Comparison of ENCODE assay signal across 20 cellular contexts in genomic region chr21:46063227-46063626, GRCh38. TPM values are rescaled to one million over a fixed set of nuclear protein-coding genes. Genes with fewer than 3 reads are reported as not detected.
DNase-seq lines count a peak whose midpoint lies in the region; ATAC-seq and TF ChIP-seq lines count a peak whose summit lies in the region.
"Had no signal": no experiment of that assay in that cellular context is flagged by ENCODE, and none has a peak within 500 bp of the region (broad histone marks: within the 10 kb centered on the region; RNA-seq: fewer than 3 reads in every experiment).

No MANE protein-coding gene starts in this region.

- H3K4me3 ChIP-seq in adipocyte (ENCODE audit: low read length): peak overlapping the region; percentile 3
- H3K4me3 ChIP-seq in mesenchymal stem cell (ENCODE audit: insufficient read depth in 1 of 2, low read depth in 1 of 2, low read length in 2 of 2): no peak overlapping the region
- H3K4me3 ChIP-seq in vagina: no peak overlapping the region
- H3K4me3 ChIP-seq: GM12878, lung, ovary had no signal

- H3K27ac ChIP-seq in mesenchymal stem cell (ENCODE audit: low read length, poor library complexity, severe bottlenecking) (no peak overlapping the region), vagina (peak overlapping the region; percentile 90)
- H3K27ac ChIP-seq: ovary, VCaP had no signal

- 73% methylated on average over 3 of the region's 4 CpGs for WGBS in mesenchymal stem cell

- H2BK120ac ChIP-seq in mesenchymal stem cell (ENCODE audit: low read depth, low read length): no peak overlapping the region

- peaks cover 8% of the 10 kb centered on the region for H3K9me3 Mint-ChIP-seq in activated T-cell treated with anti-CD3 and anti-CD28 coated beads, Interleukin-2, amount 50 U/mL, for 24 hours
- peaks cover 6 to 8% of the 10 kb centered on the region in 2 donors for H3K9me3 Mint-ChIP-seq in activated T-cell treated with anti-CD3 and anti-CD28 coated beads, Interleukin-2, amount 50 U/mL, for 72 hours

- no peak overlapping the region for H2AFZ ChIP-seq in mesenchymal stem cell (ENCODE audit: low read depth, low read length)

- no peak overlapping the region for H2AK5ac ChIP-seq in mesenchymal stem cell (ENCODE audit: low read length, severe bottlenecking)

- H3K27me3 ChIP-seq in adipocyte (replicated peaks; ENCODE audit: control insufficient read depth, insufficient read depth, low read length) (no peaks in the 10 kb centered on the region), mesenchymal stem cell (ENCODE audit: control insufficient read depth in 1 of 2, insufficient read depth in 1 of 2, low read length in 2 of 2) (no peaks in the 10 kb centered on the region), vagina (no peaks in the 10 kb centered on the region)
- H3K27me3 ChIP-seq: ovary had no signal

- peak overlapping the region; percentile 75 to 100 for H2BK12ac ChIP-seq in mesenchymal stem cell (ENCODE audit: low read length in 2 of 2)

- TF ChIP-seq CTCF in vagina (IDR thresholded peaks at IDR 0.05): no peak

- H3K9ac ChIP-seq in adipocyte (ENCODE audit: low read length): peak overlapping the region; percentile 77
- peak overlapping the region; percentile 71 for H3K9ac ChIP-seq in mesenchymal stem cell (ENCODE audit: low read length)

- TF ChIP-seq POLR2A in vagina (IDR thresholded peaks at IDR 0.05): no peak

- peak overlapping the region in 1 of 2 experiments; percentile 93 for H3K18ac ChIP-seq in mesenchymal stem cell (ENCODE audit: low read depth in 1 of 2, low read length in 2 of 2)

- H2BK15ac ChIP-seq in mesenchymal stem cell (ENCODE audit: low read depth, poor library complexity, severe bottlenecking): no peak overlapping the region

- intact Hi-C loops in vagina (cut with DNase I): no loop called here

- H3K27me3 Mint-ChIP-seq in activated T-cell treated with anti-CD3 and anti-CD28 coated beads, Interleukin-2, amount 50 U/mL, for 24 hours: peaks cover 64% of the 10 kb centered on the region
- H3K27me3 Mint-ChIP-seq in activated T-cell treated with anti-CD3 and anti-CD28 coated beads, Interleukin-2, amount 50 U/mL, for 72 hours (ENCODE audit: low read depth): peaks cover 48% of the 10 kb centered on the region

- no peak overlapping the region for H2BK5ac ChIP-seq in mesenchymal stem cell (ENCODE audit: low read depth, low read length, poor library complexity, severe bottlenecking)

- H3K36me3 ChIP-seq in adipocyte (ENCODE audit: control insufficient read depth, insufficient read depth, low read length, severe bottlenecking) (no peaks in the 10 kb centered on the region), mesenchymal stem cell (ENCODE audit: control insufficient read depth in 1 of 2, insufficient read depth in 2 of 2, low read depth in 1 of 2, low read length in 2 of 2) (peaks cover 0 to 6% of the 10 kb centered on the region in 2 experiments), vagina (no peaks in the 10 kb centered on the region)
- H3K36me3 ChIP-seq: ovary had no signal

- ATAC-seq in activated T-cell treated with anti-CD3 and anti-CD28 coated beads, Interleukin-2, amount 50 U/mL, for 72 hours (replicated peaks in 1 of 2): no peak
- ATAC-seq in stimulated activated naive CD8-positive, alpha-beta T cell treated with anti-CD3 and anti-CD28 coated beads, Interleukin-15, Interleukin-2, amounts not matched to agents 100 U/mL and 50 U/mL, for 24 hours: no peak
- ATAC-seq: activated CD8-positive, alpha-beta T cell treated with anti-CD3 and anti-CD28 coated beads, Interleukin-2, amount 10 ng/mL, durations not matched to agents 7 days and 5 days; GM12878; Right ventricle myocardium inferior had no signal

- peaks cover 11% of the 10 kb centered on the region for H3K9me3 ChIP-seq in adipocyte (ENCODE audit: control insufficient read depth, low read length)
- H3K9me3 ChIP-seq in mesenchymal stem cell (ENCODE audit: control insufficient read depth, low read length): peaks cover 9% of the 10 kb centered on the region
- H3K9me3 ChIP-seq in vagina: no peaks in the 10 kb centered on the region
- H3K9me3 ChIP-seq: ovary had no signal

- peak overlapping the region; percentile 92 for H4K91ac ChIP-seq in mesenchymal stem cell (ENCODE audit: low read length)

- no peaks in the 10 kb centered on the region for H3K36me3 Mint-ChIP-seq in activated T-cell treated with anti-CD3 and anti-CD28 coated beads, Interleukin-2, amount 50 U/mL, for 24 hours (ENCODE audit: low read depth)
- peaks cover 0 to 4% of the 10 kb centered on the region in 2 donors for H3K36me3 Mint-ChIP-seq in activated T-cell treated with anti-CD3 and anti-CD28 coated beads, Interleukin-2, amount 50 U/mL, for 72 hours (ENCODE audit: insufficient read depth in 2 of 2)

- H3K23ac ChIP-seq in mesenchymal stem cell (ENCODE audit: low read length in 2 of 2): no peak overlapping the region

- no peak overlapping the region for H3K14ac ChIP-seq in mesenchymal stem cell (ENCODE audit: low read length in 2 of 2)

- H3K4me1 Mint-ChIP-seq in activated T-cell treated with anti-CD3 and anti-CD28 coated beads, Interleukin-2, amount 50 U/mL, for 24 hours (ENCODE audit: low read depth): peaks cover 36% of the 10 kb centered on the region
- peaks cover 33% of the 10 kb centered on the region for H3K4me1 Mint-ChIP-seq in activated T-cell treated with anti-CD3 and anti-CD28 coated beads, Interleukin-2, amount 50 U/mL, for 72 hours (ENCODE audit: low read depth)

- no peak overlapping the region for H3K27ac Mint-ChIP-seq in activated T-cell treated with anti-CD3 and anti-CD28 coated beads, Interleukin-2, amount 50 U/mL, for 24 hours
- no peak overlapping the region for H3K27ac Mint-ChIP-seq in activated T-cell treated with anti-CD3 and anti-CD28 coated beads, Interleukin-2, amount 50 U/mL, for 72 hours
- H3K27ac Mint-ChIP-seq: activated CD8-positive, alpha-beta T cell treated with anti-CD3 and anti-CD28 coated beads, Interleukin-2, amount 10 ng/mL, durations not matched to agents 7 days and 5 days; activated T-helper 2 cell treated with anti-CD3 and anti-CD28 coated beads, Interferon-gamma antibody, Interleukin-2, Interleukin-4, amounts not matched to agents 10 μg/mL and 5 μg/mL and 100 μg/mL, durations not matched to agents 14 hours and 24 hours and 36 hours had no signal

- no peak overlapping the region for H4K8ac ChIP-seq in mesenchymal stem cell (ENCODE audit: low read length)

- no peak overlapping the region for H3K4ac ChIP-seq in mesenchymal stem cell (ENCODE audit: low read depth in 1 of 2, low read length in 2 of 2)

- H3K4me3 Mint-ChIP-seq in activated T-cell treated with anti-CD3 and anti-CD28 coated beads, Interleukin-2, amount 50 U/mL, for 24 hours: no peak overlapping the region
- H3K4me3 Mint-ChIP-seq in activated T-cell treated with anti-CD3 and anti-CD28 coated beads, Interleukin-2, amount 50 U/mL, for 72 hours: no peak overlapping the region
- H3K4me3 Mint-ChIP-seq: activated CD8-positive, alpha-beta T cell treated with anti-CD3 and anti-CD28 coated beads, Interleukin-2, amount 10 ng/mL, durations not matched to agents 7 days and 5 days had no signal

- no peaks in the 10 kb centered on the region for H3K79me1 ChIP-seq in mesenchymal stem cell (replicated peaks; ENCODE audit: low read length, poor library complexity, severe bottlenecking)

- no peak overlapping the region for H3K4me2 ChIP-seq in mesenchymal stem cell (ENCODE audit: low read length, poor library complexity, severe bottlenecking)

- H3K4me1 ChIP-seq in adipocyte (ENCODE audit: control insufficient read depth, insufficient read depth, low read length): peaks cover 64% of the 10 kb centered on the region
- H3K4me1 ChIP-seq in mesenchymal stem cell (ENCODE audit: control insufficient read depth, insufficient read depth, low read depth, low read length): peaks cover 27% of the 10 kb centered on the region
- H3K4me1 ChIP-seq in vagina: peaks cover 50% of the 10 kb centered on the region

- peak; percentile 6 for DNase-seq in activated T-cell treated with anti-CD3 and anti-CD28 coated beads, Interleukin-2, amount 50 U/mL, for 24 hours
- no peak for DNase-seq in activated T-cell treated with anti-CD3 and anti-CD28 coated beads, Interleukin-2, amount 50 U/mL, for 72 hours
- no peak for DNase-seq in adipocyte (ENCODE audit: low read depth)
- no peak for DNase-seq in mesenchymal stem cell
- no peak for DNase-seq in vagina (ENCODE audit: extremely low spot score in 2 of 2)
- DNase-seq in germinal center (ENCODE audit: low spot score): no peak
- no peak for DNase-seq in OCI-M2 (lab: John Stamatoyannopoulos, UW; ENCODE audit: unreplicated experiment)
- DNase-seq in stimulated activated naive CD8-positive, alpha-beta T cell treated with anti-CD3 and anti-CD28 coated beads, Interleukin-15, Interleukin-2, amounts not matched to agents 100 U/mL and 50 U/mL, for 24 hours: no peak
- DNase-seq: activated CD8-positive, alpha-beta T cell treated with anti-CD3 and anti-CD28 coated beads, Interleukin-2, amount 10 ng/mL, durations not matched to agents 7 days and 5 days; NCI-H187 treated with DMSO at 0.1 percent for 48 hours; NCI-H446 treated with DMSO at 0.1 percent for 48 hours; stimulated activated CD4-positive, alpha-beta T cell treated with anti-CD3 and anti-CD28 coated beads, Interleukin-4, amount 100 ng/mL, for 1 hour; substantia nigra; T-helper 1 cell had no signal

RNA-seq across cellular contexts. Expression of gene COL6A2, which starts 34.7 kb away (rescaled TPM):
- total RNA-seq in activated T-cell treated with anti-CD3 and anti-CD28 coated beads, Interleukin-2, amount 50 U/mL, for 72 hours: 10 to 100 TPM; 10.8 to 11.3 TPM
- 1,409 TPM for polyA plus RNA-seq in mesenchymal stem cell (2013, experiment 1 of 2)
- polyA plus RNA-seq in mesenchymal stem cell (2013, experiment 2 of 2): 1,389 TPM
- total RNA-seq in vagina: 535 TPM

Comparison
In these comparisons a context has a peak if more than half of its experiments do, and no peak if none do; other contexts are left out.
1. RNA of gene COL6A2, which starts 34.7 kb away (total RNA-seq): 535 TPM in vagina (single experiment); 10.8 to 11.3 TPM in activated T-cell treated with anti-CD3 and anti-CD28 coated beads, Interleukin-2, amount 50 U/mL, for 72 hours; every median in the first group is over 10 times any median in the second.